In the genomic region with DNA sequence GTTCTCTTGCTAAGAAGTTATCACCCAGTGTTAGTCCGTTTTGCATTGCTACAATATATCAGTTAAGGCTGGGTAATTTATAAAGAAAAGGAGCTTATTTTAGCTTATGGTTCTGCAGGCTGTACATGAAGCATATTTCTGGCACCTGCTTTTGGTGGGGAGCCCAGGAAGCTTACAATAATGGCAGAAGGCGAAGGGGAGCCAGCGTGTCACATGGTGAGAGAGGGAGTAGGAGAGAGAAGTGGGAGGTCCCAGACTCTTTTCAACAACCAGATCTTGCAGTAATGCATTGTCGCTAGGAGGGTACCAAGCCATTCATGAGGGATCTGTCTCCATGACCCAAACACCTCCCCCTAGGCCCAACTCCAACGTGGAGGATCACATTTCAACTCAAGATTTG, we compare ENCODE assay signal across 18 cellular contexts.
"Had no signal": no experiment of that assay in that cellular context is flagged by ENCODE, and none has a peak within 500 bp of the region (broad histone marks: within the 10 kb centered on the region; RNA-seq: fewer than 3 reads in every experiment).

No MANE protein-coding gene starts in this region.

- H3K9me3 Mint-ChIP-seq: activated CD4-positive, alpha-beta T cell treated with anti-CD3 and anti-CD28 coated beads, Interleukin-2, amount 10 ng/mL, durations not matched to agents 24 days and 14 days; brain had no signal

- H3K36me3 Mint-ChIP-seq: activated CD8-positive, alpha-beta memory T cell treated with anti-CD3 and anti-CD28 coated beads, Interleukin-2, amount 10 ng/mL, durations not matched to agents 7 days and 5 days; activated naive CD8-positive, alpha-beta T cell; brain; WTC11 had no signal

- H3K27ac Mint-ChIP-seq: activated CD4-positive, alpha-beta T cell treated with anti-CD3 and anti-CD28 coated beads, Interleukin-2, amount 10 ng/mL, durations not matched to agents 24 days and 14 days; activated CD8-positive, alpha-beta memory T cell treated with anti-CD3 and anti-CD28 coated beads, Interleukin-2, amount 10 ng/mL, durations not matched to agents 7 days and 5 days; activated naive CD4-positive, alpha-beta T cell treated with anti-CD3 and anti-CD28 coated beads for 36 hours; activated naive CD8-positive, alpha-beta T cell; activated T-helper 17 cell treated with anti-CD3 and anti-CD28 coated beads, Interleukin-2, amount 50 U/mL, for 72 hours; T-helper 1 cell treated with Interleukin-12 subunit alpha and Interleukin-12 subunit beta and Interleukin-4 antibody, amounts not matched to agents 30 μg/mL and 1 μg/mL, for 36 hours; WTC11 had no signal

- H3K4me1 Mint-ChIP-seq: activated CD4-positive, alpha-beta T cell treated with anti-CD3 and anti-CD28 coated beads, Interleukin-2, amount 10 ng/mL, durations not matched to agents 24 days and 14 days; activated CD8-positive, alpha-beta memory T cell treated with anti-CD3 and anti-CD28 coated beads, Interleukin-2, amount 10 ng/mL, durations not matched to agents 7 days and 5 days; activated T-helper 17 cell treated with anti-CD3 and anti-CD28 coated beads, Interleukin-2, amount 50 U/mL, for 72 hours; central memory CD8-positive, alpha-beta T cell had no signal

- DNase-seq: activated CD4-positive, alpha-beta T cell treated with anti-CD3 and anti-CD28 coated beads, Interleukin-2, amount 10 ng/mL, durations not matched to agents 24 days and 14 days; activated CD4-positive, alpha-beta T cell treated with anti-CD3 and anti-CD28 coated beads, Interleukin-2, amount 50 U/mL, for 48 hours; activated CD4-positive, CD25-positive, alpha-beta regulatory T cell treated with anti-CD3 and anti-CD28 coated beads, Interleukin-2, amount 50 U/mL, for 72 hours; activated CD8-positive, alpha-beta memory T cell treated with anti-CD3 and anti-CD28 coated beads, Interleukin-2, amount 10 ng/mL, durations not matched to agents 7 days and 5 days; activated gamma-delta T cell; activated naive CD4-positive, alpha-beta T cell treated with anti-CD3 and anti-CD28 coated beads for 36 hours; activated T-cell treated with anti-CD3 and anti-CD28 coated beads, Interleukin-2, amount 50 U/mL, for 4 hours; amygdala; Karpas-422; NCI-H2107; NCI-H524 had no signal

- ATAC-seq: activated CD8-positive, alpha-beta memory T cell treated with anti-CD3 and anti-CD28 coated beads, Interleukin-2, amount 10 ng/mL, durations not matched to agents 7 days and 5 days; activated T-cell treated with anti-CD3 and anti-CD28 coated beads, Interleukin-2, amount 50 U/mL, for 4 hours; activated T-helper 17 cell treated with anti-CD3 and anti-CD28 coated beads, Interleukin-2, amount 50 U/mL, for 72 hours; K562; WTC11 had no signal

- H3K4me3 ChIP-seq: K562 had no signal

- H3K27me3 Mint-ChIP-seq: activated CD4-positive, alpha-beta T cell treated with anti-CD3 and anti-CD28 coated beads, Interleukin-2, amount 10 ng/mL, durations not matched to agents 24 days and 14 days; activated CD8-positive, alpha-beta memory T cell treated with anti-CD3 and anti-CD28 coated beads, Interleukin-2, amount 10 ng/mL, durations not matched to agents 7 days and 5 days; activated naive CD8-positive, alpha-beta T cell; activated T-helper 17 cell treated with anti-CD3 and anti-CD28 coated beads, Interleukin-2, amount 50 U/mL, for 72 hours; brain; central memory CD8-positive, alpha-beta T cell had no signal

- H3K4me3 Mint-ChIP-seq: activated CD4-positive, alpha-beta T cell treated with anti-CD3 and anti-CD28 coated beads, Interleukin-2, amount 10 ng/mL, durations not matched to agents 24 days and 14 days; activated CD8-positive, alpha-beta memory T cell treated with anti-CD3 and anti-CD28 coated beads, Interleukin-2, amount 10 ng/mL, durations not matched to agents 7 days and 5 days; activated naive CD4-positive, alpha-beta T cell treated with anti-CD3 and anti-CD28 coated beads for 36 hours; activated naive CD8-positive, alpha-beta T cell; activated T-cell treated with anti-CD3 and anti-CD28 coated beads, Interleukin-2, amount 50 U/mL, for 4 hours; activated T-helper 17 cell treated with anti-CD3 and anti-CD28 coated beads, Interleukin-2, amount 50 U/mL, for 72 hours; central memory CD8-positive, alpha-beta T cell; T-helper 1 cell treated with Interleukin-12 subunit alpha and Interleukin-12 subunit beta and Interleukin-4 antibody, amounts not matched to agents 30 μg/mL and 1 μg/mL, for 36 hours; WTC11 had no signal
